ENCODE assay signal across 17 cellular contexts in genomic region chr16:69479806-69480205, GRCh38.
"Had no signal": no experiment of that assay in that cellular context is flagged by ENCODE, and none has a peak within 500 bp of the region (broad histone marks: within the 10 kb centered on the region; RNA-seq: fewer than 3 reads in every experiment).

No MANE protein-coding gene starts in this region.

- ATAC-seq: activated CD8-positive, alpha-beta T cell treated with anti-CD3 and anti-CD28 coated beads, Interleukin-2, amount 10 ng/mL, durations not matched to agents 7 days and 5 days; esophagus mucosa; left lung; stimulated activated naive B cell treated with anti-CD40 and anti-IgM and Interleukin-4, amounts not matched to agents 10 μg/mL and 1 μg/mL and 100 μg/mL, for 72 hours had no signal

- DNase-seq: activated CD4-positive, alpha-beta T cell treated with anti-CD3 and anti-CD28 coated beads, Interleukin-2, amount 10 ng/mL, durations not matched to agents 7 days and 5 days; activated CD8-positive, alpha-beta T cell treated with anti-CD3 and anti-CD28 coated beads, Interleukin-2, amount 10 ng/mL, durations not matched to agents 7 days and 5 days; activated naive CD4-positive, alpha-beta T cell treated with Interleukin-2 at 50 U/mL for 16 hours; activated naive CD8-positive, alpha-beta T cell treated with anti-CD3 and anti-CD28 coated beads, Interleukin-2, amount 10 ng/mL, durations not matched to agents 7 days and 5 days; activated T-cell treated with anti-CD3 and anti-CD28 coated beads, Interleukin-2, amount 50 U/mL, for 24 hours; amygdala; caudate nucleus; dorsolateral prefrontal cortex; endodermal cell; hippocampal formation; islet precursor cell; left lung; nephron progenitor cell; nucleus accumbens; stimulated activated naive B cell treated with anti-CD40 and anti-IgM and Interleukin-4, amounts not matched to agents 10 μg/mL and 1 μg/mL and 100 μg/mL, for 72 hours; T1000 had no signal

- H3K9me3 ChIP-seq: left lung had no signal

- H3K27me3 ChIP-seq: dorsolateral prefrontal cortex had no signal

- H3K4me3 ChIP-seq: dorsolateral prefrontal cortex, left lung had no signal

- H3K36me3 ChIP-seq: left lung had no signal

- H3K27ac ChIP-seq: dorsolateral prefrontal cortex, left lung had no signal
